Comparison of ENCODE assay signal across 8 cellular contexts in genomic region chr2:204545861-204546773, GRCh38. TPM values are rescaled to one million over a fixed set of nuclear protein-coding genes. Genes with fewer than 3 reads are reported as not detected.
A peak's percentile ranks its signal among the peaks of the same experiment; 100 is the strongest.
DNase-seq lines count a peak whose midpoint lies in the region; ATAC-seq, FAIRE-seq and TF ChIP-seq lines count a peak whose summit lies in the region.

No MANE protein-coding gene starts in this region.

- H3F3A ChIP-seq in MM.1S (ENCODE audit: insufficient read depth, low read length): peaks cover 10% of the 10 kb centered on the region; the same call in 1 of the 2 replicates

- peaks cover 21% of the 10 kb centered on the region for H3K79me2 ChIP-seq in MM.1S (ENCODE audit: low read length)
- peaks cover 4% of the 10 kb centered on the region for H3K79me2 ChIP-seq in astrocyte (ENCODE audit: insufficient read depth, low read length)

- TF ChIP-seq CTCF in MM.1S (IDR thresholded peaks at IDR 0.05; ENCODE audit: low read length) (no peak), astrocyte (IDR thresholded peaks at IDR 0.05; ENCODE audit: insufficient read depth, low read depth, low read length) (no peak), kidney (IDR thresholded peaks at IDR 0.05; ENCODE audit: borderline replicate concordance, extremely low read depth, insufficient read depth) (no peak), GM20000 (IDR thresholded peaks at IDR 0.05; ENCODE audit: extremely low read depth, missing control alignments) (no peak)

- peak; percentile 9 for DNase-seq in stimulated activated CD4-positive, alpha-beta T cell treated with anti-CD3 and anti-CD28 coated beads, Interleukin-15, amount 100 ng/mL, for 24 hours
- no peak for DNase-seq in stimulated activated CD4-positive, alpha-beta T cell treated with anti-CD3 and anti-CD28 coated beads, Interleukin-2, amount 100 ng/mL, for 48 hours
- DNase-seq in MM.1S: peak; percentile 70
- DNase-seq in astrocyte (ENCODE audit: low read depth): no peak
- DNase-seq in kidney: peak; percentile 80
- DNase-seq in stimulated activated effector memory CD8-positive, alpha-beta T cell treated with anti-CD3 and anti-CD28 coated beads, Interleukin-12 subunit alpha, Interleukin-12 subunit beta, amount 100 ng/mL, for 72 hours (ENCODE audit: low spot score in 2 of 2): no peak
- DNase-seq in GM20000 (ENCODE audit: low spot score): no peak

- no peaks in the 10 kb centered on the region for H3K36me3 Mint-ChIP-seq in astrocyte (ENCODE audit: low read depth, unreplicated experiment)
- H3K36me3 Mint-ChIP-seq in stimulated activated effector memory CD8-positive, alpha-beta T cell treated with anti-CD3 and anti-CD28 coated beads, Interleukin-12 subunit alpha, Interleukin-12 subunit beta, amount 100 ng/mL, for 72 hours: no peaks in the 10 kb centered on the region

- H3K4me3 ChIP-seq in MM.1S (ENCODE audit: low read length) (peak overlapping the region; percentile 72), astrocyte (ENCODE audit: insufficient read depth, low read depth, low read length) (peak overlapping the region; percentile 74), kidney (ENCODE audit: low read length in 2 of 2) (peak overlapping the region; percentile 70 to 80)

- H4K20me1 ChIP-seq in MM.1S (ENCODE audit: insufficient read depth, low read length): no peaks in the 10 kb centered on the region
- H4K20me1 ChIP-seq in astrocyte (ENCODE audit: insufficient read depth, low read length): no peaks in the 10 kb centered on the region

- H3K4me1 ChIP-seq in MM.1S (ENCODE audit: low read length) (peaks cover 13% of the 10 kb centered on the region), astrocyte (ENCODE audit: insufficient read depth, low read length) (peaks cover 16% of the 10 kb centered on the region), kidney (ENCODE audit: control insufficient read depth in 1 of 2, insufficient read depth in 1 of 2, low read depth in 1 of 2, low read length in 2 of 2) (peaks cover 0 to 10% of the 10 kb centered on the region in 2 donors)

- H3K27ac ChIP-seq in MM.1S (ENCODE audit: low read length) (peak overlapping the region; percentile 70; the same call in 1 of the 2 replicates), astrocyte (ENCODE audit: low read depth, low read length) (peak overlapping the region; percentile 44), kidney (ENCODE audit: low read depth in 2 of 2, low read length in 2 of 2) (peak overlapping the region; percentile 69)

- H2AFZ ChIP-seq in MM.1S (ENCODE audit: low read length) (peak overlapping the region; percentile 86), astrocyte (ENCODE audit: low read depth, low read length) (peak overlapping the region; percentile 95)

- FAIRE-seq in astrocyte (lab: Jason Lieb, UNC) (no peak), kidney (lab: Jason Lieb, UNC) (no peak)

- no peaks in the 10 kb centered on the region for H3K9me3 Mint-ChIP-seq in astrocyte (ENCODE audit: unreplicated experiment)
- H3K9me3 Mint-ChIP-seq in stimulated activated effector memory CD8-positive, alpha-beta T cell treated with anti-CD3 and anti-CD28 coated beads, Interleukin-12 subunit alpha, Interleukin-12 subunit beta, amount 100 ng/mL, for 72 hours: no peaks in the 10 kb centered on the region

- H3K27ac Mint-ChIP-seq in astrocyte (ENCODE audit: unreplicated experiment): no peak overlapping the region
- no peak overlapping the region for H3K27ac Mint-ChIP-seq in stimulated activated effector memory CD8-positive, alpha-beta T cell treated with anti-CD3 and anti-CD28 coated beads, Interleukin-12 subunit alpha, Interleukin-12 subunit beta, amount 100 ng/mL, for 72 hours

- H3K4me3 Mint-ChIP-seq in astrocyte (ENCODE audit: unreplicated experiment): peak overlapping the region; percentile 89
- peak overlapping the region; percentile 45 for H3K4me3 Mint-ChIP-seq in stimulated activated effector memory CD8-positive, alpha-beta T cell treated with anti-CD3 and anti-CD28 coated beads, Interleukin-12 subunit alpha, Interleukin-12 subunit beta, amount 100 ng/mL, for 72 hours

- H3K27me3 Mint-ChIP-seq in astrocyte (ENCODE audit: low read depth, unreplicated experiment): peaks cover 15% of the 10 kb centered on the region

- H3K27me3 ChIP-seq in MM.1S (replicated peaks; ENCODE audit: insufficient read depth, low read length) (no peaks in the 10 kb centered on the region), astrocyte (ENCODE audit: insufficient read depth, low read length) (no peaks in the 10 kb centered on the region)

- H3K4me1 Mint-ChIP-seq in astrocyte (ENCODE audit: low read depth, unreplicated experiment): peaks cover 10% of the 10 kb centered on the region
- peaks cover 10% of the 10 kb centered on the region for H3K4me1 Mint-ChIP-seq in stimulated activated effector memory CD8-positive, alpha-beta T cell treated with anti-CD3 and anti-CD28 coated beads, Interleukin-12 subunit alpha, Interleukin-12 subunit beta, amount 100 ng/mL, for 72 hours

- intact Hi-C loops in kidney (cut with DNase I): no loop called here

- peak overlapping the region; percentile 88 for H3K9ac ChIP-seq in MM.1S (ENCODE audit: low read length)
- peak overlapping the region; percentile 81 for H3K9ac ChIP-seq in astrocyte (ENCODE audit: low read length)
- peak overlapping the region; percentile 11 to 47 for H3K9ac ChIP-seq in kidney (ENCODE audit: low read length in 2 of 2)

- ATAC-seq in stimulated activated effector memory CD8-positive, alpha-beta T cell treated with anti-CD3 and anti-CD28 coated beads, Interleukin-12 subunit alpha, Interleukin-12 subunit beta, amount 100 ng/mL, for 72 hours: peak; percentile 34
- no peak for ATAC-seq in GM18868 (IDR thresholded peaks at IDR 0.05; ENCODE audit: unreplicated experiment)

- H3K36me3 ChIP-seq in MM.1S (replicated peaks; ENCODE audit: insufficient read depth, low read length) (no peaks in the 10 kb centered on the region), astrocyte (ENCODE audit: insufficient read depth, low read length) (no peaks in the 10 kb centered on the region), kidney (ENCODE audit: control insufficient read depth in 1 of 2, insufficient read depth in 2 of 2, low read length in 2 of 2) (no peaks in the 10 kb centered on the region)

- no peaks in the 10 kb centered on the region for H3K9me2 ChIP-seq in MM.1S (replicated peaks; ENCODE audit: insufficient read depth, low read length)

- H3K9me3 ChIP-seq in MM.1S (replicated peaks; ENCODE audit: insufficient read depth, low read length) (no peaks in the 10 kb centered on the region), astrocyte (ENCODE audit: insufficient read depth, low read depth, low read length) (no peaks in the 10 kb centered on the region), kidney (ENCODE audit: control insufficient read depth in 1 of 2, low read length in 2 of 2) (no peaks in the 10 kb centered on the region)

- H3K4me2 ChIP-seq in MM.1S (ENCODE audit: low read depth, low read length): peak overlapping the region; percentile 75
- H3K4me2 ChIP-seq in astrocyte (ENCODE audit: low read length): peak overlapping the region; percentile 98

RNA-seq across cellular contexts. Expression of gene PARD3B, which starts 0.8 kb away (rescaled TPM):
- total RNA-seq in astrocyte (6.5 and 7.0 TPM in 2 replicates), kidney (29.6 TPM)
- 5.3 TPM for polyA plus RNA-seq in kidney (ENCODE audit: insufficient read depth, low read depth, low replicate concordance)

Comparison
In these comparisons a context has a peak if more than half of its experiments do, and no peak if none do; other contexts are left out.
1. DNase-seq: peak in stimulated activated CD4-positive, alpha-beta T cell treated with anti-CD3 and anti-CD28 coated beads, Interleukin-15, amount 100 ng/mL, for 24 hours (single experiment), MM.1S (single experiment) and kidney (single experiment); none in stimulated activated CD4-positive, alpha-beta T cell treated with anti-CD3 and anti-CD28 coated beads, Interleukin-2, amount 100 ng/mL, for 48 hours (0 of 2), astrocyte (single experiment), stimulated activated effector memory CD8-positive, alpha-beta T cell treated with anti-CD3 and anti-CD28 coated beads, Interleukin-12 subunit alpha, Interleukin-12 subunit beta, amount 100 ng/mL, for 72 hours (0 of 2) and GM20000 (single experiment).
2. H3K9ac ChIP-seq: peak in every context shown above with its lines; median percentile 88 in MM.1S; 81 in astrocyte; 29 in kidney.
3. Peak in every context shown above with its lines, with median percentiles within 50 percentile points of each other: H3K27ac ChIP-seq and H3K4me3 ChIP-seq.